1 cellular context compared by ENCODE assay signal in genomic region chr9:72154468-72155281, GRCh38.
TF ChIP-seq lines count a peak whose summit lies in the region.

No MANE protein-coding gene starts in this region.

TF ChIP-seq in HepG2, 621 proteins besides CTCF, POLR2A, EP300 and RAD21 (continued from another document and continues in another):
- no peak for TF ChIP-seq ZBTB40 (IDR thresholded peaks at IDR 0.05)
- no peak for TF ChIP-seq ZBTB40 (CRISPR knock-in tag; IDR thresholded peaks at IDR 0.05)
- no peak for TF ChIP-seq ZNF205 (CRISPR knock-in tag; IDR thresholded peaks at IDR 0.05)
- 0 out of 2 replicates have a peak, but pooled peaks have one; percentile 15 for TF ChIP-seq ELF1 (CRISPR knock-in tag; IDR thresholded peaks at IDR 0.05)
- peak; percentile 83 for TF ChIP-seq HNF1B (CRISPR knock-in tag; IDR thresholded peaks at IDR 0.05)
- no peak for TF ChIP-seq THAP7 (CRISPR knock-in tag; IDR thresholded peaks at IDR 0.05)
- no peak for TF ChIP-seq ZNF224 (CRISPR knock-in tag; IDR thresholded peaks at IDR 0.05)
- TF ChIP-seq HDAC2 (CRISPR knock-in tag; IDR thresholded peaks at IDR 0.05), result peak; percentile 65; the same call in 1 of the 2 replicates
- no peak for TF ChIP-seq AGO1 (IDR thresholded peaks at IDR 0.05; ENCODE audit: low read depth, low read length, poor library complexity, severe bottlenecking)
- TF ChIP-seq ZBTB38 (CRISPR knock-in tag; IDR thresholded peaks at IDR 0.05), result no peak
- peak; percentile 82 for TF ChIP-seq ARID5B (CRISPR knock-in tag; IDR thresholded peaks at IDR 0.05)
- no peak for TF ChIP-seq FOXJ3 (CRISPR knock-in tag; IDR thresholded peaks at IDR 0.05; ENCODE audit: borderline replicate concordance)
- no peak for TF ChIP-seq ZHX2 (IDR thresholded peaks at IDR 0.05; ENCODE audit: low read depth)
- no peak for TF ChIP-seq ZHX2 (CRISPR knock-in tag; IDR thresholded peaks at IDR 0.05; ENCODE audit: borderline replicate concordance)
- 0 out of 2 replicates have a peak, but pooled peaks have one; percentile 48 for TF ChIP-seq ZNF430 (CRISPR knock-in tag; IDR thresholded peaks at IDR 0.05)
- 0 out of 2 replicates have a peak, but pooled peaks have one; percentile 37 for TF ChIP-seq KDM6A (CRISPR knock-in tag; IDR thresholded peaks at IDR 0.05; ENCODE audit: low read depth)
- TF ChIP-seq PPARG (CRISPR knock-in tag; conservative IDR thresholded peaks at IDR 0.05), result peak; percentile 87
- no peak for TF ChIP-seq ZNF281 (CRISPR knock-in tag; IDR thresholded peaks at IDR 0.05; ENCODE audit: borderline replicate concordance)
- peak; percentile 64; the same call in 1 of the 2 replicates for TF ChIP-seq ZNF7 (CRISPR knock-in tag; IDR thresholded peaks at IDR 0.05)
- peak; percentile 6; the same call in 1 of the 2 replicates for TF ChIP-seq ZMYM3 (CRISPR knock-in tag; IDR thresholded peaks at IDR 0.05)
- TF ChIP-seq KLF13 (CRISPR knock-in tag; IDR thresholded peaks at IDR 0.05), result no peak
- TF ChIP-seq ZSCAN29 (CRISPR knock-in tag; conservative IDR thresholded peaks at IDR 0.05), result no peak
- 0 out of 2 replicates have a peak, but pooled peaks have one; percentile 40 for TF ChIP-seq MIXL1 (CRISPR knock-in tag; IDR thresholded peaks at IDR 0.05)
